Comparison of ENCODE assay signal across 7 cellular contexts in the genomic region with DNA sequence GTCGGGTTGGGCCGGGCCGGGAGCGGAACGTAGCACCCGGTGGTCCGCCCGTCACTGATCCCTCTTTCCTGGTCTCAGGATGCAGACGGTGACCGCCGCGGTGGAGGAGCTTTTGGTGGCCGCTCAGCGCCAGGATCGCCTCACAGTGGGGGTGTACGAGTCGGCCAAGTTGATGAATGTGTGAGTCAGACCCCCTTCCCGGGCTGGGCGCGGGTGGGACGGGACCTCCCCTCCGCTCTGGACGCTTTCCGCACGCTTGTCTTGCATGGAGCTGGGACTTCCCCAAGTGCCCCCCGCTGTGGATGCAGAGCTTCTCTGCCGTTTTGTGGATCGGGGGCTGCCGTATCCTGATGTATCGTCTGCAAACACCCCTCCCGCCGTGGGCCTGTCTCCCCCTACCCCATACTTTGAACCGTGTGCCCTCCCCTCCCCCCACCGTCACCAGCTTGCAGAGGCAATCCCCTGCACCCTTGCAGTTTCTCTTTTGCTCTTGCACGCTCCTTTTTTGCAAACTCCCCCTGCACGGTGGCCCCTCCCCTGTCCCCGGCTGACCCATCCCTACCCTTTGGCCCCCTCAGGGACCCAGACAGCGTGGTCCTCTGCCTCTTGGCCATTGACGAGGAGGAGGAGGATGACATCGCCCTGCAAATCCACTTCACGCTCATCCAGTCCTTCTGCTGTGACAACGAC. TPM values are rescaled to one million over a fixed set of nuclear protein-coding genes. Genes with fewer than 3 reads are reported as not detected.
DNase-seq lines count a peak whose midpoint lies in the region; ATAC-seq, FAIRE-seq and TF ChIP-seq lines count a peak whose summit lies in the region.

No MANE protein-coding gene starts in this region.

- H3K36me3 ChIP-seq in bronchial epithelial cell (ENCODE audit: control insufficient read depth, insufficient read depth, low read length) = peaks cover 2% of the 10 kb centered on the region

- ATAC-seq in GM18870 (IDR thresholded peaks at IDR 0.05; ENCODE audit: unreplicated experiment) (peak; percentile 6), HG03460 (IDR thresholded peaks at IDR 0.05; ENCODE audit: unreplicated experiment) (peak; percentile 7), HG02970 (IDR thresholded peaks at IDR 0.05; ENCODE audit: low FRiP score, unreplicated experiment) (no peak)

- no peak for TF ChIP-seq CTCF in WI38 (IDR thresholded peaks at IDR 0.05; ENCODE audit: low read depth, low read length)
- TF ChIP-seq CTCF in bronchial epithelial cell (IDR thresholded peaks at IDR 0.05; ENCODE audit: insufficient read depth, low read length, severe bottlenecking) = no peak

- FAIRE-seq in bronchial epithelial cell (lab: Jason Lieb, UNC) = no peak

- H3K27me3 ChIP-seq in bronchial epithelial cell (ENCODE audit: control insufficient read depth, insufficient read depth, low read length) = no peaks in the 10 kb centered on the region

- no peak for DNase-seq in bronchial epithelial cell (ENCODE audit: low read depth)
- DNase-seq in left kidney (ENCODE audit: low read depth, low spot score) = peak; percentile 56
- peak; percentile 69 to 73 for DNase-seq in stimulated activated CD4-positive, alpha-beta T cell treated with anti-CD3 and anti-CD28 coated beads, Interleukin-4, amount 100 ng/mL, for 4 hours

- H3K4me3 ChIP-seq in WI38 (ENCODE audit: low read depth, low read length) = peak overlapping the region; percentile 98
- peak overlapping the region; percentile 99 for H3K4me3 ChIP-seq in bronchial epithelial cell (ENCODE audit: low read depth, low read length)

RNA-seq across cellular contexts. Expression of a gene that starts 0.7 kb away (rescaled TPM):
- total RNA-seq in bronchial epithelial cell = 25.8 and 26.1 TPM in 2 replicates

RNA-seq across cellular contexts. Expression of a gene that starts 19.8 kb away (rescaled TPM):
- 54.0 and 74.5 TPM in 2 replicates for total RNA-seq in bronchial epithelial cell

RNA-seq across cellular contexts. Expression of a gene that starts 49.2 kb away (rescaled TPM):
- total RNA-seq in bronchial epithelial cell = 39.5 and 44.9 TPM in 2 replicates
